In the genomic region with DNA sequence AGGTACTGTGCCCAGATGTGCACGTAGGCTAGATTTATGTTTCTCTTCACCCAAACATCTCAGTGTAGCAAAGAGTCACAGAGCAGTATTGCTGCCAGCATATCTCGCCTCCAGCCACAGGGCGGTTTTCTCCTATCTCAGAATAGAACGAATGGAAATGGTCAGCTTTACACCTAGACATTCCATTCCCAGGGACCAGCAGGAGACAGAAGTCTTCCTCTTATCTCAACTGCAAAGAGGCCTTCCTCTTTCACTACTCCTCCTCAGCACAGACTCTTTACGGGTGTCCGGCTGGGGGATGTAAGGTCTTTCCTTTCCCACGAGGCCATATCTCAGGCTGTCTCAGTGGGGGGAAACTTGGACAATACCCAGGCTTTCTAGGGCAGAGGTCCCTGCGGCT, we compare ENCODE assay signal across 9 cellular contexts. TPM values are rescaled to one million over a fixed set of nuclear protein-coding genes. Genes with fewer than 3 reads are reported as not detected.
DNase-seq lines count a peak whose midpoint lies in the region; ATAC-seq and TF ChIP-seq lines count a peak whose summit lies in the region.
"Not testable (repeated sequence)": the region's sequence is repeated elsewhere in the genome, so short reads cannot be mapped to it uniquely, and the experiment has no call there.
"Had no signal": no experiment of that assay in that cellular context is flagged by ENCODE, and none has a peak within 500 bp of the region (broad histone marks: within the 10 kb centered on the region; RNA-seq: fewer than 3 reads in every experiment).

No MANE protein-coding gene starts in this region.

- ATAC-seq in PC-3; activated CD8-positive, alpha-beta T cell treated with anti-CD3 and anti-CD28 coated beads for 36 hours: not testable (repeated sequence)

- peaks cover 14% of the 10 kb centered on the region for H3K27me3 Mint-ChIP-seq in activated CD8-positive, alpha-beta T cell treated with anti-CD3 and anti-CD28 coated beads for 36 hours
- not testable (repeated sequence) for H3K27me3 Mint-ChIP-seq in glutamatergic neuron (ENCODE audit: unreplicated experiment); mesothelial cell of epicardium (ENCODE audit: low read depth)

- not testable (repeated sequence) for TF ChIP-seq POLR2A in breast epithelium (IDR thresholded peaks at IDR 0.05); uterus (IDR thresholded peaks at IDR 0.05)

- H3K27me3 ChIP-seq in PC-3 (ENCODE audit: low read length); breast epithelium; uterus: not testable (repeated sequence)

- not testable (repeated sequence) for H3K4me1 ChIP-seq in PC-3 (ENCODE audit: insufficient read depth, low read length); breast epithelium; uterus

- intact Hi-C loops in PC-3 (cut with micrococcal nuclease): loop anchor here (5.0 kb wide), 1 partner anchor 36 kb away; a partner anchor contains a TSS
- intact Hi-C loops in activated CD8-positive, alpha-beta T cell treated with anti-CD3 and anti-CD28 coated beads for 36 hours (cut with micrococcal nuclease); breast epithelium (cut with DNase I; ENCODE audit: low total_unique reads); uterus (cut with DNase I; ENCODE audit: low total_unique reads): not testable (repeated sequence)

- not testable (repeated sequence) for H4K20me1 ChIP-seq in PC-3 (ENCODE audit: low read length)

- H3K9me2 ChIP-seq in PC-3 (replicated peaks; ENCODE audit: low read length): not testable (repeated sequence)

- peak overlapping the region; percentile 96 for H3K4me2 ChIP-seq in PC-3 (ENCODE audit: low read length)

- peak overlapping the region; percentile 91 for H3K27ac Mint-ChIP-seq in activated CD8-positive, alpha-beta T cell treated with anti-CD3 and anti-CD28 coated beads for 36 hours
- peak overlapping the region; percentile 3 for H3K27ac Mint-ChIP-seq in glutamatergic neuron (ENCODE audit: unreplicated experiment)
- peak overlapping the region; percentile 98 for H3K27ac Mint-ChIP-seq in mesothelial cell of epicardium

- POLR2A ChIA-PET in PC-3 (lab: Charles Lee; ENCODE audit: unreplicated experiment); activated CD8-positive, alpha-beta T cell treated with anti-CD3 and anti-CD28 coated beads for 36 hours (lab: Charles Lee): not testable (repeated sequence)

- not testable (repeated sequence) for TF ChIP-seq CTCF in GM12864 (IDR thresholded peaks at IDR 0.05; ENCODE audit: low read depth, low read length, missing control alignments); PC-3 (conservative IDR thresholded peaks at IDR 0.05; ENCODE audit: low read depth, low read length); activated CD8-positive, alpha-beta T cell treated with anti-CD3 and anti-CD28 coated beads for 36 hours (IDR thresholded peaks at IDR 0.05); breast epithelium (IDR thresholded peaks at IDR 0.05); glutamatergic neuron (IDR thresholded peaks at IDR 0.05; ENCODE audit: partially characterized antibody, unreplicated experiment); mesothelial cell of epicardium (IDR thresholded peaks at IDR 0.05; ENCODE audit: unreplicated experiment); retinal pigment epithelial cell (conservative IDR thresholded peaks at IDR 0.05; ENCODE audit: low read depth, low read length); uterus (IDR thresholded peaks at IDR 0.05)

- not testable (repeated sequence) for DNase-seq in GM12864 (ENCODE audit: low read depth); PC-3; activated CD8-positive, alpha-beta T cell treated with anti-CD3 and anti-CD28 coated beads for 36 hours; breast epithelium (ENCODE audit: low spot score in 2 of 2); glutamatergic neuron; mesothelial cell of epicardium (ENCODE audit: low spot score in 2 of 2, unreplicated experiment in 2 of 2); retinal pigment epithelial cell (ENCODE audit: low read depth); uterus

- not testable (repeated sequence) for H3K79me2 ChIP-seq in PC-3 (ENCODE audit: low read length)

- peak overlapping the region; percentile 88 for H3K4me3 Mint-ChIP-seq in activated CD8-positive, alpha-beta T cell treated with anti-CD3 and anti-CD28 coated beads for 36 hours
- peak overlapping the region; percentile 97 for H3K4me3 Mint-ChIP-seq in glutamatergic neuron (ENCODE audit: unreplicated experiment)
- H3K4me3 Mint-ChIP-seq in mesothelial cell of epicardium: peak overlapping the region; percentile 98

- not testable (repeated sequence) for H3K36me3 ChIP-seq in PC-3 (ENCODE audit: low read depth, low read length); breast epithelium; uterus

- BruUV-seq in PC-3 (replicated peaks; lab: Mats Ljungman, UMichigan): TSS peak; percentile 59

- not testable (repeated sequence) for H3K9me3 ChIP-seq in PC-3 (ENCODE audit: low read length); breast epithelium; uterus

- H3K4me3 ChIP-seq in GM12864 (ENCODE audit: low read depth, low read length) (peak overlapping the region; percentile 88), PC-3 (ENCODE audit: low read length) (peak overlapping the region; percentile 88), breast epithelium (peak overlapping the region; percentile 69 to 78 (median 76)), retinal pigment epithelial cell (ENCODE audit: low read length) (peak overlapping the region; percentile 81), uterus (peak overlapping the region; percentile 56 to 61)

- peak overlapping the region; percentile 82 for H3K9ac ChIP-seq in PC-3 (ENCODE audit: low read length)

- not testable (repeated sequence) for H3K27ac ChIP-seq in PC-3 (ENCODE audit: low read length); breast epithelium; uterus

- H3F3A ChIP-seq in PC-3 (ENCODE audit: low read length, unreplicated experiment): not testable (repeated sequence)

- peaks cover 24% of the 10 kb centered on the region for H3K9me3 Mint-ChIP-seq in activated CD8-positive, alpha-beta T cell treated with anti-CD3 and anti-CD28 coated beads for 36 hours
- not testable (repeated sequence) for H3K9me3 Mint-ChIP-seq in glutamatergic neuron (ENCODE audit: unreplicated experiment); mesothelial cell of epicardium

- peaks cover 53% of the 10 kb centered on the region for H3K36me3 Mint-ChIP-seq in activated CD8-positive, alpha-beta T cell treated with anti-CD3 and anti-CD28 coated beads for 36 hours (ENCODE audit: low read depth)
- not testable (repeated sequence) for H3K36me3 Mint-ChIP-seq in glutamatergic neuron (ENCODE audit: unreplicated experiment); mesothelial cell of epicardium

- H3K4me1 Mint-ChIP-seq in activated CD8-positive, alpha-beta T cell treated with anti-CD3 and anti-CD28 coated beads for 36 hours (ENCODE audit: low read depth): peaks cover 18% of the 10 kb centered on the region
- not testable (repeated sequence) for H3K4me1 Mint-ChIP-seq in glutamatergic neuron (ENCODE audit: low read depth, unreplicated experiment)
- H3K4me1 Mint-ChIP-seq in mesothelial cell of epicardium: peaks cover 20% of the 10 kb centered on the region

- CTCF ChIA-PET in PC-3 (lab: Charles Lee); activated CD8-positive, alpha-beta T cell treated with anti-CD3 and anti-CD28 coated beads for 36 hours (lab: Charles Lee): not testable (repeated sequence)

- not testable (repeated sequence) for H2AFZ ChIP-seq in PC-3 (ENCODE audit: low read length)

RNA-seq across cellular contexts. Expression of a gene that starts 1.1 kb away (rescaled TPM):
- 3.5 and 4.4 TPM in 2 replicates for total RNA-seq in PC-3 (2014; rRNA removed)
- total RNA-seq in activated CD8-positive, alpha-beta T cell treated with anti-CD3 and anti-CD28 coated beads for 36 hours: 1 to 10 TPM; 6.0 to 7.8 TPM
- total RNA-seq in breast epithelium: 1 to 10 TPM; 3.3 to 7.0 (median 3.4) TPM
- 5.2 TPM for total RNA-seq in glutamatergic neuron (ENCODE audit: unreplicated experiment)
- total RNA-seq in mesothelial cell of epicardium: 5.4 to 6.1 TPM (median 6.0 TPM) in 3 replicates
- 10 to 100 TPM in 1 of 4 donors, 1 to 10 TPM in 3; 1.8 to 10.8 (median 6.7) TPM for total RNA-seq in uterus
- total RNA-seq: HT-29 had no signal

RNA-seq across cellular contexts. Expression of a gene that starts 36.8 kb away (rescaled TPM):
- total RNA-seq in PC-3 (2014; rRNA removed): 15.8 and 16.5 TPM in 2 replicates
- 10 to 100 TPM; 14.0 to 14.1 TPM for total RNA-seq in activated CD8-positive, alpha-beta T cell treated with anti-CD3 and anti-CD28 coated beads for 36 hours
- 10 to 100 TPM; 14.1 to 20.9 (median 17.0) TPM for total RNA-seq in breast epithelium
- 9.8 TPM for total RNA-seq in glutamatergic neuron (ENCODE audit: unreplicated experiment)
- 15.0 to 16.2 TPM (median 16.1 TPM) in 3 replicates for total RNA-seq in mesothelial cell of epicardium
- total RNA-seq in uterus: 10 to 100 TPM in 2 of 4 donors, 1 to 10 TPM in 2; 4.6 to 16.3 (median 8.8) TPM

Comparison
In these comparisons a context has a peak if more than half of its experiments do, and no peak if none do; other contexts are left out.
1. H3K27ac Mint-ChIP-seq: peak in every context shown above with its lines; median percentile 98 in mesothelial cell of epicardium; 91 in activated CD8-positive, alpha-beta T cell treated with anti-CD3 and anti-CD28 coated beads for 36 hours; 3 in glutamatergic neuron.